ENCODE assay signal across 15 cellular contexts in genomic region chr5:19200251-19200650, GRCh38.
DNase-seq lines count a peak whose midpoint lies in the region; ATAC-seq and TF ChIP-seq lines count a peak whose summit lies in the region.
"Had no signal": no experiment of that assay in that cellular context is flagged by ENCODE, and none has a peak within 500 bp of the region (broad histone marks: within the 10 kb centered on the region; RNA-seq: fewer than 3 reads in every experiment).

No MANE protein-coding gene starts in this region.

- DNase-seq in dedifferentiated amniotic fluid mesenchymal stem cell (ENCODE audit: extremely low spot score): peak; percentile 6
- no peak for DNase-seq in sciatic nerve (ENCODE audit: low spot score)
- no peak for DNase-seq in upper lobe of right lung
- no peak for DNase-seq in DMS153 (lab: John Stamatoyannopoulos, UW)
- DNase-seq: C1 segment of cervical spinal cord; Calu3; CD4-positive, alpha-beta memory T cell; COR-L47; DND-41; HFFc6 had no signal

- no peak overlapping the region for H3K27ac ChIP-seq in upper lobe of right lung

- no peak for TF ChIP-seq CTCF in upper lobe of right lung (IDR thresholded peaks at IDR 0.05)

- no peaks in the 10 kb centered on the region for H3K4me1 ChIP-seq in upper lobe of right lung
- H3K4me1 ChIP-seq: HAP-1 had no signal

- H3K9me3 ChIP-seq in upper lobe of right lung: no peaks in the 10 kb centered on the region
- H3K9me3 ChIP-seq: HAP-1 had no signal

- intact Hi-C loops in sciatic nerve (cut with DNase I): no loop called here
- intact Hi-C loops in upper lobe of right lung (cut with DNase I): no loop called here

- no peaks in the 10 kb centered on the region for H3K27me3 ChIP-seq in upper lobe of right lung

- peak; percentile 26 for ATAC-seq in sciatic nerve
- peak; percentile 24 for ATAC-seq in upper lobe of right lung
- ATAC-seq in HG02610 (IDR thresholded peaks at IDR 0.05; ENCODE audit: unreplicated experiment): no peak
- no peak for ATAC-seq in esophagus mucosa
- ATAC-seq: GM12878 had no signal

- H3K36me3 ChIP-seq in upper lobe of right lung: no peaks in the 10 kb centered on the region
- H3K36me3 ChIP-seq: HAP-1 had no signal

- no peak overlapping the region for H3K4me3 ChIP-seq in upper lobe of right lung
- H3K4me3 ChIP-seq: GM12878, GM23338, HAP-1 had no signal

Comparison
In these comparisons a context has a peak if more than half of its experiments do, and no peak if none do; other contexts are left out.
1. ATAC-seq: peak in sciatic nerve (single experiment) and upper lobe of right lung (single experiment); none in HG02610 (single experiment) and esophagus mucosa (single experiment).